In the genomic region with DNA sequence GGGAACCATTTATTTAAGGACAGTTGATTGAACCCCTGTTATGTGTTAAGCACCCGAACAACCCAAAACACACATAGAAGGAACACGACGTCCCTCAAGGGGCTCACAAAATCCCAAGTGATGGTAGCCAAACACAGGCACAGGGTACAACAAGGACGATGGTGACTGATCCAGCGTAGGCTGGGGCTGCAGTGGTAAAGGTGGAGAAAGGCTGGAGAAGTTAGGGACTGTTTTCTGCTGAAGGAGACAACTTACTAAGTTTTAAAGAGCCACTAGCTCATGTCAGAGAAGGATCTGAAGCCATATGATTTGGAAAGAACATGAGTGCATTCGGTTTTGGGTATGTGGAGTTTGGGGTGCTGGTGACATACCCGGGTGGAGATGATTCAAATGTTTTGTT, we compare ENCODE assay signal across 15 cellular contexts.
"Had no signal": no experiment of that assay in that cellular context is flagged by ENCODE, and none has a peak within 500 bp of the region (broad histone marks: within the 10 kb centered on the region; RNA-seq: fewer than 3 reads in every experiment).

No MANE protein-coding gene starts in this region.

- H3K27ac Mint-ChIP-seq: activated CD4-positive, alpha-beta memory T cell treated with anti-CD3 and anti-CD28 coated beads for 36 hours; activated naive CD4-positive, alpha-beta T cell treated with anti-CD3 and anti-CD28 coated beads, Interleukin-2, amount 50 U/mL, for 72 hours; progenitor cell of endocrine pancreas; stimulated activated naive CD8-positive, alpha-beta T cell treated with anti-CD3 and anti-CD28 coated beads, Interleukin-15, Interleukin-2, amounts not matched to agents 100 ng/mL and 50 ng/mL, for 24 hours had no signal

- H3K4me3 ChIP-seq: body of pancreas, mucosa of descending colon, sigmoid colon, thoracic aorta had no signal

- H3K4me3 Mint-ChIP-seq: activated CD4-positive, alpha-beta memory T cell treated with anti-CD3 and anti-CD28 coated beads for 36 hours; naive thymus-derived CD8-positive, alpha-beta T cell; stimulated activated naive CD8-positive, alpha-beta T cell treated with anti-CD3 and anti-CD28 coated beads, Interleukin-15, Interleukin-2, amounts not matched to agents 100 ng/mL and 50 ng/mL, for 24 hours had no signal

- DNase-seq: activated CD4-positive, alpha-beta memory T cell treated with anti-CD3 and anti-CD28 coated beads for 36 hours; activated CD4-positive, CD25-positive, alpha-beta regulatory T cell treated with anti-CD3 and anti-CD28 coated beads, Interleukin-2, amount 50 U/mL, for 72 hours; activated T-cell treated with anti-CD3 and anti-CD28 coated beads for 4 hours; amniotic stem cell; body of pancreas; mucosa of descending colon; naive thymus-derived CD8-positive, alpha-beta T cell; nucleus accumbens; SIG-M5; sigmoid colon; stimulated activated CD4-positive, alpha-beta T cell treated with anti-CD3 and anti-CD28 coated beads, Interleukin-4, amount 100 ng/mL, for 1 hour had no signal

- H3K36me3 ChIP-seq: sigmoid colon, thoracic aorta had no signal

- H3K27ac ChIP-seq: body of pancreas had no signal

- H3K9me3 ChIP-seq: mucosa of descending colon, thoracic aorta had no signal

- ATAC-seq: activated naive CD4-positive, alpha-beta T cell treated with anti-CD3 and anti-CD28 coated beads, Interleukin-2, amount 50 U/mL, for 72 hours; naive thymus-derived CD8-positive, alpha-beta T cell had no signal

- H3K27me3 ChIP-seq: body of pancreas, sigmoid colon had no signal
